In genomic region chr4:7823416-7823824, GRCh38 we compare ENCODE assay signal across 11 cellular contexts.
DNase-seq lines count a peak whose midpoint lies in the region; ATAC-seq and TF ChIP-seq lines count a peak whose summit lies in the region.
"Had no signal": no experiment of that assay in that cellular context is flagged by ENCODE, and none has a peak within 500 bp of the region (broad histone marks: within the 10 kb centered on the region; RNA-seq: fewer than 3 reads in every experiment).

No MANE protein-coding gene starts in this region.

- DNase-seq in NCI-H1694 treated with DMSO at 0.1 percent for 48 hours (lab: John Stamatoyannopoulos, UW) (peak; percentile 25), esophagus muscularis mucosa (ENCODE audit: extremely low spot score) (no peak), mesothelial cell of epicardium (ENCODE audit: low spot score in 2 of 2, unreplicated experiment in 2 of 2) (no peak), substantia nigra (lab: John Stamatoyannopoulos, UW) (peak in 4 of 49 donors; percentile 15 to 29 (median 24)), NCI-H1436 treated with DMSO at 0.1 percent for 48 hours (lab: John Stamatoyannopoulos, UW) (no peak), NOMO-1 treated with DMSO at 0.1 percent for 48 hours (lab: John Stamatoyannopoulos, UW; ENCODE audit: unreplicated experiment) (no peak), SHP77 (lab: John Stamatoyannopoulos, UW) (no peak)
- DNase-seq: EL had no signal

- intact Hi-C loops in esophagus muscularis mucosa (cut with DNase I), result no loop called here

- ATAC-seq in HG02678 (IDR thresholded peaks at IDR 0.05; ENCODE audit: unreplicated experiment), result no peak

- TF ChIP-seq EP300 in esophagus muscularis mucosa (IDR thresholded peaks at IDR 0.05), result no peak

- no peaks in the 10 kb centered on the region for H3K9me3 Mint-ChIP-seq in mesothelial cell of epicardium
- H3K9me3 Mint-ChIP-seq: central memory CD8-positive, alpha-beta T cell; memory B cell had no signal

- no peak for TF ChIP-seq CTCF in esophagus muscularis mucosa (IDR thresholded peaks at IDR 0.05)
- TF ChIP-seq CTCF in mesothelial cell of epicardium (IDR thresholded peaks at IDR 0.05; ENCODE audit: unreplicated experiment), result no peak

- peaks cover 36 to 75% (median 71%) of the 10 kb centered on the region in 4 donors for H3K4me1 ChIP-seq in esophagus muscularis mucosa

- H3K36me3 ChIP-seq in esophagus muscularis mucosa, result peaks cover 0 to 22% (median 6%) of the 10 kb centered on the region in 4 donors

- no peaks in the 10 kb centered on the region for H3K27me3 ChIP-seq in esophagus muscularis mucosa

- no peaks in the 10 kb centered on the region for H3K27me3 Mint-ChIP-seq in mesothelial cell of epicardium (ENCODE audit: low read depth)
- H3K27me3 Mint-ChIP-seq: central memory CD8-positive, alpha-beta T cell had no signal

- WGBS in esophagus muscularis mucosa, result 48% methylated on average over 9 of the region's 9 CpGs

- H3K36me3 Mint-ChIP-seq in mesothelial cell of epicardium, result peaks cover 31% of the 10 kb centered on the region
- H3K36me3 Mint-ChIP-seq: memory B cell had no signal

- peaks cover 49% of the 10 kb centered on the region for H3K4me1 Mint-ChIP-seq in mesothelial cell of epicardium
- H3K4me1 Mint-ChIP-seq: memory B cell had no signal

- H3K9me3 ChIP-seq in esophagus muscularis mucosa, result no peaks in the 10 kb centered on the region

- H3K27ac Mint-ChIP-seq in mesothelial cell of epicardium, result peak overlapping the region; percentile 90
- H3K27ac Mint-ChIP-seq: memory B cell had no signal

- H3K27ac ChIP-seq in esophagus muscularis mucosa (replicated peaks in 1 of 4) (peak overlapping the region; percentile 79 to 87 (median 84)), substantia nigra (ENCODE audit: low read depth, low read length, poor library complexity, severe bottlenecking) (peak overlapping the region; percentile 26)

- H3K4me3 ChIP-seq in esophagus muscularis mucosa, result peak overlapping the region in 2 of 4 donors; percentile 10 to 13

- no peak overlapping the region for H3K4me3 Mint-ChIP-seq in mesothelial cell of epicardium
- H3K4me3 Mint-ChIP-seq: central memory CD8-positive, alpha-beta T cell; memory B cell had no signal

- no peak for TF ChIP-seq POLR2A in esophagus muscularis mucosa (IDR thresholded peaks at IDR 0.05; ENCODE audit: low read depth)
